8 cellular contexts compared by ENCODE assay signal in genomic region chr6:38012573-38012972, GRCh38.
DNase-seq lines count a peak whose midpoint lies in the region; ATAC-seq and TF ChIP-seq lines count a peak whose summit lies in the region.

No MANE protein-coding gene starts in this region.

- intact Hi-C loops in activated naive CD4-positive, alpha-beta T cell treated with anti-CD3 and anti-CD28 coated beads for 36 hours (cut with micrococcal nuclease): loop anchor here (1.0 to 2.0 kb wide), 2 partner anchors 221 to 306 kb away; no protein-coding TSS in a partner anchor

- peak; percentile 49 for ATAC-seq in activated naive CD8-positive, alpha-beta T cell treated with anti-CD3 and anti-CD28 coated beads, Interleukin-2, amount 50 U/mL, for 24 hours
- ATAC-seq in stimulated activated memory B cell treated with anti-CD40 and anti-IgM and Interleukin-4, amounts not matched to agents 10 μg/mL and 1 μg/mL and 100 μg/mL, for 72 hours: peak; percentile 64
- no peak for ATAC-seq in HG03460 (IDR thresholded peaks at IDR 0.05; ENCODE audit: unreplicated experiment)

- no peak overlapping the region for H3K27ac ChIP-seq in hepatocyte

- H3K9me2 ChIP-seq in hepatocyte (replicated peaks; ENCODE audit: insufficient read depth): no peaks in the 10 kb centered on the region

- 76% methylated on average over 5 of the region's 5 CpGs for WGBS in hepatocyte (ENCODE audit: low lambda C conversion rate, missing lambda C conversion rate)

- DNase-seq in activated naive CD4-positive, alpha-beta T cell treated with anti-CD3 and anti-CD28 coated beads for 36 hours: peak; percentile 24
- DNase-seq in activated naive CD4-positive, alpha-beta T cell (lab: John Stamatoyannopoulos, UW): no peak
- DNase-seq in NCI-H2081 (lab: John Stamatoyannopoulos, UW) (peak; percentile 32 to 59), hepatocyte (ENCODE audit: low spot score) (peak; percentile 37), HK-2 (ENCODE audit: unreplicated experiment) (no peak)
- DNase-seq in activated naive CD8-positive, alpha-beta T cell treated with anti-CD3 and anti-CD28 coated beads, Interleukin-2, amount 50 U/mL, for 24 hours: peak; percentile 28

- peaks cover 8% of the 10 kb centered on the region for H3K9me3 Mint-ChIP-seq in activated naive CD4-positive, alpha-beta T cell treated with anti-CD3 and anti-CD28 coated beads for 36 hours
- H3K9me3 Mint-ChIP-seq in activated naive CD8-positive, alpha-beta T cell treated with anti-CD3 and anti-CD28 coated beads, Interleukin-2, amount 50 U/mL, for 24 hours: peaks cover 8% of the 10 kb centered on the region
- no peaks in the 10 kb centered on the region for H3K9me3 Mint-ChIP-seq in stimulated activated memory B cell treated with anti-CD40 and anti-IgM and Interleukin-4, amounts not matched to agents 10 μg/mL and 1 μg/mL and 100 μg/mL, for 72 hours

- no peaks in the 10 kb centered on the region for H3K27me3 ChIP-seq in hepatocyte

- no peak overlapping the region for H3K4me3 Mint-ChIP-seq in activated naive CD4-positive, alpha-beta T cell treated with anti-CD3 and anti-CD28 coated beads for 36 hours
- H3K4me3 Mint-ChIP-seq in activated naive CD8-positive, alpha-beta T cell treated with anti-CD3 and anti-CD28 coated beads, Interleukin-2, amount 50 U/mL, for 24 hours: no peak overlapping the region
- H3K4me3 Mint-ChIP-seq in stimulated activated memory B cell treated with anti-CD40 and anti-IgM and Interleukin-4, amounts not matched to agents 10 μg/mL and 1 μg/mL and 100 μg/mL, for 72 hours: no peak overlapping the region

- peaks cover 99% of the 10 kb centered on the region for H3K79me2 ChIP-seq in hepatocyte

- peak; percentile 50 for TF ChIP-seq CTCF in hepatocyte (IDR thresholded peaks at IDR 0.05; ENCODE audit: poor library complexity)

- peaks cover 90% of the 10 kb centered on the region for H4K20me1 ChIP-seq in hepatocyte (ENCODE audit: insufficient read depth, poor library complexity, severe bottlenecking)

- H3K4me2 ChIP-seq in hepatocyte: no peak overlapping the region

- peaks cover 11% of the 10 kb centered on the region for H3K9me3 ChIP-seq in hepatocyte (ENCODE audit: low read depth)

- CTCF ChIA-PET in activated naive CD4-positive, alpha-beta T cell treated with anti-CD3 and anti-CD28 coated beads for 36 hours (lab: Charles Lee): interaction anchor here (0.9 to 1.6 kb wide), 5 partner anchors 11 to 222 kb away, joined by 3 to 6 read pairs (median 4); no protein-coding TSS in a partner anchor

- no peak overlapping the region for H2AFZ ChIP-seq in hepatocyte

- peaks cover 14% of the 10 kb centered on the region for H3K4me1 Mint-ChIP-seq in activated naive CD4-positive, alpha-beta T cell treated with anti-CD3 and anti-CD28 coated beads for 36 hours (ENCODE audit: low read depth)
- peaks cover 16% of the 10 kb centered on the region for H3K4me1 Mint-ChIP-seq in activated naive CD8-positive, alpha-beta T cell treated with anti-CD3 and anti-CD28 coated beads, Interleukin-2, amount 50 U/mL, for 24 hours
- H3K4me1 Mint-ChIP-seq in stimulated activated memory B cell treated with anti-CD40 and anti-IgM and Interleukin-4, amounts not matched to agents 10 μg/mL and 1 μg/mL and 100 μg/mL, for 72 hours: peaks cover 19% of the 10 kb centered on the region

- H3K36me3 Mint-ChIP-seq in activated naive CD4-positive, alpha-beta T cell treated with anti-CD3 and anti-CD28 coated beads for 36 hours (ENCODE audit: low read depth): peaks cover 6% of the 10 kb centered on the region
- H3K36me3 Mint-ChIP-seq in activated naive CD8-positive, alpha-beta T cell treated with anti-CD3 and anti-CD28 coated beads, Interleukin-2, amount 50 U/mL, for 24 hours (ENCODE audit: low read depth): peaks cover 9% of the 10 kb centered on the region
- peaks cover 10% of the 10 kb centered on the region for H3K36me3 Mint-ChIP-seq in stimulated activated memory B cell treated with anti-CD40 and anti-IgM and Interleukin-4, amounts not matched to agents 10 μg/mL and 1 μg/mL and 100 μg/mL, for 72 hours

- H3K4me1 ChIP-seq in hepatocyte (ENCODE audit: insufficient read depth): no peaks in the 10 kb centered on the region

- no peaks in the 10 kb centered on the region for H3K36me3 ChIP-seq in hepatocyte (replicated peaks; ENCODE audit: insufficient read depth, low read depth)

- H3K27me3 Mint-ChIP-seq in activated naive CD4-positive, alpha-beta T cell treated with anti-CD3 and anti-CD28 coated beads for 36 hours (ENCODE audit: low read depth): no peaks in the 10 kb centered on the region
- no peaks in the 10 kb centered on the region for H3K27me3 Mint-ChIP-seq in activated naive CD8-positive, alpha-beta T cell treated with anti-CD3 and anti-CD28 coated beads, Interleukin-2, amount 50 U/mL, for 24 hours
- H3K27me3 Mint-ChIP-seq in stimulated activated memory B cell treated with anti-CD40 and anti-IgM and Interleukin-4, amounts not matched to agents 10 μg/mL and 1 μg/mL and 100 μg/mL, for 72 hours: no peaks in the 10 kb centered on the region

- no peak overlapping the region for H3K27ac Mint-ChIP-seq in activated naive CD4-positive, alpha-beta T cell treated with anti-CD3 and anti-CD28 coated beads for 36 hours
- H3K27ac Mint-ChIP-seq in activated naive CD8-positive, alpha-beta T cell treated with anti-CD3 and anti-CD28 coated beads, Interleukin-2, amount 50 U/mL, for 24 hours: no peak overlapping the region
- no peak overlapping the region for H3K27ac Mint-ChIP-seq in stimulated activated memory B cell treated with anti-CD40 and anti-IgM and Interleukin-4, amounts not matched to agents 10 μg/mL and 1 μg/mL and 100 μg/mL, for 72 hours

- no peak overlapping the region for H3K4me3 ChIP-seq in hepatocyte

Comparison
In these comparisons a context has a peak if more than half of its experiments do, and no peak if none do; other contexts are left out.
1. DNase-seq: peak in activated naive CD4-positive, alpha-beta T cell treated with anti-CD3 and anti-CD28 coated beads for 36 hours (single experiment), NCI-H2081 (2 of 2), activated naive CD8-positive, alpha-beta T cell treated with anti-CD3 and anti-CD28 coated beads, Interleukin-2, amount 50 U/mL, for 24 hours (single experiment) and hepatocyte (single experiment); none in activated naive CD4-positive, alpha-beta T cell (0 of 4) and HK-2 (single experiment).